ENCODE assay signal across 8 cellular contexts in genomic region chr17:81238815-81239713, GRCh38. TPM values are rescaled to one million over a fixed set of nuclear protein-coding genes. Genes with fewer than 3 reads are reported as not detected.
DNase-seq lines count a peak whose midpoint lies in the region; ATAC-seq, FAIRE-seq and TF ChIP-seq lines count a peak whose summit lies in the region.

Gene NDUFAF8, plus strand, starts transcription at chr17:81239318. Its CDS starts 46 bp downstream, at chr17:81239364.
Gene TEPSIN, minus strand, starts transcription at chr17:81239055. Its CDS starts 22 bp downstream, at chr17:81239033.

- H3K36me3 Mint-ChIP-seq in type B pancreatic cell = no peaks in the 10 kb centered on the region

- intact Hi-C loops in adrenal gland (cut with DNase I) = no loop called here
- intact Hi-C loops in heart left ventricle (cut with DNase I) = loop anchor here in 1 of 10 donors (10.0 kb wide), 1 partner anchor 224 kb away; no protein-coding TSS in a partner anchor

- peak; percentile 100 for DNase-seq in GM12892 (ENCODE audit: insufficient read length)
- peak; percentile 99 for DNase-seq in NCI-H146 (lab: John Stamatoyannopoulos, UW)
- DNase-seq in T-helper 1 cell = peak; percentile 91 to 99 (median 94)
- DNase-seq in adrenal gland = peak; percentile 97 to 99 (median 99)
- DNase-seq in heart left ventricle = peak; percentile 97 to 98 (median 98)
- peak; percentile 100 for DNase-seq in pons (ENCODE audit: low spot score)
- peak; percentile 93 for DNase-seq in type B pancreatic cell (ENCODE audit: extremely low spot score, unreplicated experiment)

- no peaks in the 10 kb centered on the region for H3K9me3 Mint-ChIP-seq in type B pancreatic cell

- H3K27me3 ChIP-seq in adrenal gland (no peaks in the 10 kb centered on the region), heart left ventricle (no peaks in the 10 kb centered on the region)

- no peaks in the 10 kb centered on the region for H3K9me3 ChIP-seq in adrenal gland (replicated peaks in 1 of 3)
- no peaks in the 10 kb centered on the region for H3K9me3 ChIP-seq in heart left ventricle

- FAIRE-seq in GM12892 (lab: Jason Lieb, UNC) = peak; percentile 99

- peak within 1 kb of the TSS; percentile 97 for H3K4me3 Mint-ChIP-seq in type B pancreatic cell

- H3K27ac ChIP-seq in adrenal gland (peak within 1 kb of the TSS in 4 of 5 donors; percentile 60 to 75 (median 68)), heart left ventricle (peak within 1 kb of the TSS; percentile 43 to 93 (median 86))

- H3K4me1 ChIP-seq in adrenal gland (replicated peaks in 1 of 2) (peaks cover 15 to 23% of the 10 kb centered on the region in 2 donors), heart left ventricle (peaks cover 5 to 39% (median 25%) of the 10 kb centered on the region in 12 donors)

- no peaks in the 10 kb centered on the region for H3K27me3 Mint-ChIP-seq in type B pancreatic cell

- peak in 1 of 6 experiments; percentile 20 for TF ChIP-seq CTCF in adrenal gland (IDR thresholded peaks at IDR 0.05)
- TF ChIP-seq CTCF in heart left ventricle (IDR thresholded peaks at IDR 0.05) = peak in 2 of 12 donors; percentile 6 to 28
- no peak for TF ChIP-seq CTCF in type B pancreatic cell (conservative IDR thresholded peaks at IDR 0.05)

- H3K4me1 Mint-ChIP-seq in type B pancreatic cell (ENCODE audit: unreplicated experiment) = peaks cover 19% of the 10 kb centered on the region

- H3K27ac Mint-ChIP-seq in type B pancreatic cell = peak within 1 kb of the TSS; percentile 93

- ATAC-seq in HG02852 (IDR thresholded peaks at IDR 0.05; ENCODE audit: unreplicated experiment) = peak; percentile 91
- peak; percentile 97 to 99 (median 98) for ATAC-seq in heart left ventricle

- TF ChIP-seq POLR2A in GM12892 (IDR thresholded peaks at IDR 0.05; ENCODE audit: low read depth, low read length) (peak; percentile 90), adrenal gland (IDR thresholded peaks at IDR 0.05) (peak; percentile 26 to 48), heart left ventricle (IDR thresholded peaks at IDR 0.05) (peak in 1 of 2 donors; percentile 69)

- WGBS in adrenal gland, 4 donors = 0 to 1% (median 0%) methylated on average over 7 to 100 of the region's 100 CpGs
- WGBS in heart left ventricle, 4 donors = 0 to 1% (median 0%) methylated on average over 35 to 100 of the region's 100 CpGs

- H3K36me3 ChIP-seq in adrenal gland (replicated peaks in 1 of 2) (no peaks in the 10 kb centered on the region), heart left ventricle (peaks cover 0 to 18% (median 0%) of the 10 kb centered on the region in 9 donors)

- H3K4me3 ChIP-seq in adrenal gland (peak within 1 kb of the TSS; percentile 51 to 84 (median 66)), heart left ventricle (peak within 1 kb of the TSS; percentile 82 to 100 (median 92))

RNA-seq across cellular contexts. Expression of gene NDUFAF8, which starts in this region (rescaled TPM):
- polyA plus RNA-seq in GM12892 (2012; ENCODE audit: missing spikeins) = 156 TPM
- total RNA-seq in adrenal gland (10 to 100 TPM; 25.3 to 80.9 (median 43.7) TPM), heart left ventricle (10 to 100 TPM; 31.8 to 77.1 (median 50.2) TPM), type B pancreatic cell (ENCODE audit: low replicate concordance) (56.9 and 82.3 TPM in 2 replicates)
- polyA plus RNA-seq in adrenal gland (10 to 100 TPM; 38.9 to 58.1 (median 52.9) TPM), heart left ventricle (10 to 100 TPM; 26.7 to 51.9 TPM)

RNA-seq across cellular contexts. Expression of gene TEPSIN, which starts in this region (rescaled TPM):
- polyA plus RNA-seq in GM12892 (2012; ENCODE audit: missing spikeins) = 9.7 TPM
- total RNA-seq in adrenal gland (10 to 100 TPM; 10.9 to 67.2 (median 40.6) TPM), heart left ventricle (10 to 100 TPM in 5 of 9 donors, 1 to 10 TPM in 4; 6.8 to 16.0 (median 10.2) TPM), type B pancreatic cell (ENCODE audit: low replicate concordance) (45.7 and 50.1 TPM in 2 replicates)
- polyA plus RNA-seq in adrenal gland (100 to 1,000 TPM in 1 of 3 donors, 10 to 100 TPM in 1, 1 to 10 TPM in 1; 3.1 to 144 (median 68.1) TPM), heart left ventricle (10 to 100 TPM; 12.4 to 14.4 TPM)

Comparison
In these comparisons a context has a peak if more than half of its experiments do, and no peak if none do; other contexts are left out.
1. Peak in every context shown above with its lines: DNase-seq, ATAC-seq, H3K4me3 ChIP-seq and H3K27ac ChIP-seq.